1 cellular context compared by ENCODE assay signal in genomic region chr10:45001382-45002148, GRCh38.
TF ChIP-seq lines count a peak whose summit lies in the region.

No MANE protein-coding gene starts in this region.

TF ChIP-seq in K562, 482 proteins besides CTCF, POLR2A, EP300 and RAD21 (continued from another document):
- peak in 2 of 3 experiments; percentile 11 to 66 for TF ChIP-seq YY1 (IDR thresholded peaks at IDR 0.05; ENCODE audit: borderline replicate concordance in 1 of 3, control insufficient read depth in 1 of 3, extremely low read depth in 1 of 3, insufficient read depth in 3 of 3, insufficient read length in 1 of 3, insufficient replicate concordance in 2 of 3, low read depth in 1 of 3, low read length in 2 of 3)
- TF ChIP-seq PHF8 (IDR thresholded peaks at IDR 0.05; ENCODE audit: borderline replicate concordance, low read length): no peak
- TF ChIP-seq CREB3 (tag; conservative IDR thresholded peaks at IDR 0.05; ENCODE audit: low read depth): 0 out of 2 replicates have a peak, but pooled peaks have one; percentile 39
- TF ChIP-seq NFRKB (IDR thresholded peaks at IDR 0.05; ENCODE audit: low read depth): peak; percentile 56
- TF ChIP-seq ZNF140 (CRISPR knock-in tag; IDR thresholded peaks at IDR 0.05): no peak
- no peak for TF ChIP-seq POLR2G (IDR thresholded peaks at IDR 0.05; ENCODE audit: low read depth, low read length)
- no peak for TF ChIP-seq KAT2B (IDR thresholded peaks at IDR 0.05; ENCODE audit: low read depth, low read length)
- peak; percentile 8; the same call in 1 of the 2 replicates for TF ChIP-seq TFAP4 (CRISPR knock-in tag; IDR thresholded peaks at IDR 0.05; ENCODE audit: borderline replicate concordance)
- TF ChIP-seq MTA2 (IDR thresholded peaks at IDR 0.05; ENCODE audit: low read depth): no peak
- 0 out of 2 replicates have a peak, but pooled peaks have one; percentile 79 for TF ChIP-seq BRD4 (IDR thresholded peaks at IDR 0.05)
- no peak for TF ChIP-seq SIRT6 (IDR thresholded peaks at IDR 0.05; ENCODE audit: low read depth, low read length)
- 0 out of 2 replicates have a peak, but pooled peaks have one; percentile 10 for TF ChIP-seq ZNF592 (IDR thresholded peaks at IDR 0.05)
- TF ChIP-seq XRCC3 (IDR thresholded peaks at IDR 0.05): no peak
- peak; percentile 44; the same call in 1 of the 2 replicates for TF ChIP-seq ZNF24 (IDR thresholded peaks at IDR 0.05)
- TF ChIP-seq ZNF717 (CRISPR knock-in tag; IDR thresholded peaks at IDR 0.05): no peak
